In genomic region chr14:105199093-105199492, GRCh38 we compare ENCODE assay signal across 9 cellular contexts. TPM values are rescaled to one million over a fixed set of nuclear protein-coding genes. Genes with fewer than 3 reads are reported as not detected.
DNase-seq lines count a peak whose midpoint lies in the region; ATAC-seq and TF ChIP-seq lines count a peak whose summit lies in the region.
"Had no signal": no experiment of that assay in that cellular context is flagged by ENCODE, and none has a peak within 500 bp of the region (broad histone marks: within the 10 kb centered on the region; RNA-seq: fewer than 3 reads in every experiment).

No MANE protein-coding gene starts in this region.

- in situ Hi-C loops in ACHN (cut with HindIII; ENCODE audit: low pct_ligation_motif_present, low pct_unique_long_range_greater_than_20kb, low sequenced_read_pairs): no loop called here

- TF ChIP-seq CTCF in NB4 (IDR thresholded peaks at IDR 0.05; ENCODE audit: low read depth, low read length) (no peak), choroid plexus epithelial cell (conservative IDR thresholded peaks at IDR 0.05; ENCODE audit: low read depth, low read length) (no peak), lung (IDR thresholded peaks at IDR 0.05; ENCODE audit: control extremely low read depth, extremely low read depth) (no peak)

- peak overlapping the region; percentile 47 to 67 for H3K27ac ChIP-seq in lung (ENCODE audit: low read depth in 1 of 2, low read length in 1 of 2)

- H3K9me3 ChIP-seq in lung (ENCODE audit: control insufficient read depth in 2 of 2, insufficient read depth in 1 of 2, low read length in 1 of 2): peaks cover 0 to 2% of the 10 kb centered on the region in 2 donors

- peaks cover 0 to 35% of the 10 kb centered on the region in 2 donors for H3K4me1 ChIP-seq in lung (ENCODE audit: control insufficient read depth in 2 of 2, insufficient read depth in 2 of 2, low read length in 2 of 2)

- no peak for TF ChIP-seq POLR2A in NB4 (IDR thresholded peaks at IDR 0.05; ENCODE audit: extremely low read depth, insufficient read length)

- no peaks in the 10 kb centered on the region for H3K36me3 ChIP-seq in lung (ENCODE audit: control insufficient read depth in 2 of 2, insufficient read depth in 2 of 2, low read length in 2 of 2)

- DNase-seq in ACHN (peak; percentile 11), NB4 (ENCODE audit: low read depth) (peak; percentile 73), choroid plexus epithelial cell (ENCODE audit: low read depth) (peak; percentile 84), lung (ENCODE audit: low spot score) (no peak), NOMO-1 (lab: John Stamatoyannopoulos, UW; ENCODE audit: unreplicated experiment in 2 of 2) (no peak), SIG-M5 treated with dmso at 0.1 percent for 504 hours (lab: John Stamatoyannopoulos, UW; ENCODE audit: unreplicated experiment) (no peak), GM19238 (ENCODE audit: insufficient read length, low spot score) (no peak)
- DNase-seq: activated CD8-positive, alpha-beta memory T cell treated with anti-CD3 and anti-CD28 coated beads for 24 hours had no signal

- WGBS in lung, 2 donors: 37% methylated on average over 18 of the region's 18 CpGs

- H3K4me3 ChIP-seq in NB4 (ENCODE audit: low read depth, low read length): no peak overlapping the region
- no peak overlapping the region for H3K4me3 ChIP-seq in choroid plexus epithelial cell (ENCODE audit: low read depth, low read length)
- H3K4me3 ChIP-seq in lung: no peak overlapping the region

- ATAC-seq in lung (ENCODE audit: insufficient read depth, low FRiP score) (no peak), HG03342 (IDR thresholded peaks at IDR 0.05; ENCODE audit: unreplicated experiment) (no peak)

- no peaks in the 10 kb centered on the region for H3K27me3 ChIP-seq in lung (ENCODE audit: control insufficient read depth, insufficient read depth)

RNA-seq across cellular contexts. Expression of gene NUDT14, which starts 18.0 kb away (rescaled TPM):
- 10 to 100 TPM; 29.8 to 80.7 TPM for total RNA-seq in lung
- 10 to 100 TPM; 27.7 to 72.7 TPM for polyA plus RNA-seq in lung

RNA-seq across cellular contexts. Expression of gene JAG2, which starts 30.5 kb away (rescaled TPM):
- 10 to 100 TPM; 32.1 to 35.1 TPM for total RNA-seq in lung
- polyA plus RNA-seq in lung: 10 to 100 TPM; 14.1 to 23.6 TPM

RNA-seq across cellular contexts. Expression of gene BTBD6, which starts 49.2 kb away (rescaled TPM):
- 10 to 100 TPM; 44.2 to 51.4 TPM for total RNA-seq in lung
- polyA plus RNA-seq in lung: 10 to 100 TPM; 30.9 to 54.1 TPM

Comparison
In these comparisons a context has a peak if more than half of its experiments do, and no peak if none do; other contexts are left out.
1. DNase-seq: peak in ACHN (single experiment), NB4 (single experiment) and choroid plexus epithelial cell (single experiment); none in lung (single experiment), NOMO-1 (0 of 2), SIG-M5 treated with dmso at 0.1 percent for 504 hours (single experiment) and GM19238 (single experiment).